In genomic region chr9:114248274-114248673, GRCh38 we compare ENCODE assay signal across 23 cellular contexts.
DNase-seq lines count a peak whose midpoint lies in the region; ATAC-seq and TF ChIP-seq lines count a peak whose summit lies in the region.
"Had no signal": no experiment of that assay in that cellular context is flagged by ENCODE, and none has a peak within 500 bp of the region (broad histone marks: within the 10 kb centered on the region; RNA-seq: fewer than 3 reads in every experiment).

No MANE protein-coding gene starts in this region.

- peak; percentile 40 for DNase-seq in Ammon's horn (ENCODE audit: low spot score)
- peak; percentile 70 for DNase-seq in cerebellar cortex (ENCODE audit: low spot score)
- no peak for DNase-seq in tibial nerve (ENCODE audit: low spot score in 2 of 2)
- no peak for DNase-seq in NCI-H510A (lab: John Stamatoyannopoulos, UW)
- no peak for DNase-seq in superior temporal gyrus (ENCODE audit: extremely low spot score)
- no peak for DNase-seq in heart left ventricle
- DNase-seq: CD4-positive, CD25-positive, alpha-beta regulatory T cell; DMS53; GOT3; HFFc6; MM.1S; NCI-H1048; NCI-H1417; NCI-H1694; NCI-H2081; NCI-H2227 treated with DMSO at 0.1 percent for 48 hours; NCI-H69; SHP77 treated with DMSO at 0.1 percent for 48 hours had no signal

- TF ChIP-seq POLR2A in tibial nerve (IDR thresholded peaks at IDR 0.05) (no peak), heart left ventricle (IDR thresholded peaks at IDR 0.05) (no peak)

- H3K4me3 ChIP-seq in muscle layer of colon (ENCODE audit: low read depth in 1 of 2, low read length in 2 of 2) (no peak overlapping the region), tibial nerve (no peak overlapping the region), heart left ventricle (no peak overlapping the region)
- H3K4me3 ChIP-seq: BLaER1, HAP-1 had no signal

- ATAC-seq in heart left ventricle, result no peak

- H3K27me3 ChIP-seq in muscle layer of colon (ENCODE audit: control insufficient read depth in 1 of 2, insufficient read depth in 2 of 2, low read length in 2 of 2) (no peaks in the 10 kb centered on the region), tibial nerve (no peaks in the 10 kb centered on the region), heart left ventricle (no peaks in the 10 kb centered on the region)
- H3K27me3 ChIP-seq: BLaER1 had no signal

- H3K36me3 ChIP-seq in muscle layer of colon (ENCODE audit: insufficient read depth, low read length), result no peaks in the 10 kb centered on the region
- peaks cover 0 to 18% (median 0%) of the 10 kb centered on the region in 3 donors for H3K36me3 ChIP-seq in tibial nerve
- H3K36me3 ChIP-seq in heart left ventricle, result no peaks in the 10 kb centered on the region

- H3K4me1 ChIP-seq in muscle layer of colon (ENCODE audit: insufficient read depth, low read length), result peaks cover 36% of the 10 kb centered on the region
- H3K4me1 ChIP-seq in tibial nerve, result peaks cover 0 to 35% (median 9%) of the 10 kb centered on the region in 4 donors
- H3K4me1 ChIP-seq in heart left ventricle, result peaks cover 0 to 28% (median 6%) of the 10 kb centered on the region in 12 donors
- H3K4me1 ChIP-seq: BLaER1, HAP-1 had no signal

- no peak for TF ChIP-seq CTCF in tibial nerve (IDR thresholded peaks at IDR 0.05)
- TF ChIP-seq CTCF in heart left ventricle (IDR thresholded peaks at IDR 0.05), result no peak

- intact Hi-C loops in heart left ventricle (cut with DNase I), result no loop called here

- H3K9me3 ChIP-seq in muscle layer of colon (ENCODE audit: low read length), result no peaks in the 10 kb centered on the region
- no peaks in the 10 kb centered on the region for H3K9me3 ChIP-seq in tibial nerve
- H3K9me3 ChIP-seq in heart left ventricle, result no peaks in the 10 kb centered on the region
- H3K9me3 ChIP-seq: BLaER1, HAP-1 had no signal

- 54% methylated on average over 9 to 10 of the region's 10 CpGs for WGBS in tibial nerve, 2 donors
- WGBS in heart left ventricle, 4 donors, result 79 to 94% (median 90%) methylated on average over 5 to 10 of the region's 10 CpGs

- TF ChIP-seq EP300 in tibial nerve (IDR thresholded peaks at IDR 0.05), result peak in 1 of 2 donors; percentile 9

- H3K9ac ChIP-seq in muscle layer of colon (ENCODE audit: low read length), result no peak overlapping the region
- H3K9ac ChIP-seq: BLaER1, KMS-11 had no signal

- peak overlapping the region; percentile 72 for H3K27ac ChIP-seq in muscle layer of colon (ENCODE audit: low read depth, low read length)
- peak overlapping the region in 3 of 4 donors; percentile 30 to 72 (median 65) for H3K27ac ChIP-seq in tibial nerve
- H3K27ac ChIP-seq in heart left ventricle, result peak overlapping the region in 1 of 12 donors; percentile 60
- H3K27ac ChIP-seq: BLaER1, KMS-11, RWPE1 had no signal

Comparison
In these comparisons a context has a peak if more than half of its experiments do, and no peak if none do; other contexts are left out.
1. DNase-seq: peak in Ammon's horn (single experiment) and cerebellar cortex (single experiment); none in tibial nerve (0 of 2), NCI-H510A (single experiment), superior temporal gyrus (single experiment) and heart left ventricle (0 of 5).